Comparison of ENCODE assay signal across 15 cellular contexts in the genomic region with DNA sequence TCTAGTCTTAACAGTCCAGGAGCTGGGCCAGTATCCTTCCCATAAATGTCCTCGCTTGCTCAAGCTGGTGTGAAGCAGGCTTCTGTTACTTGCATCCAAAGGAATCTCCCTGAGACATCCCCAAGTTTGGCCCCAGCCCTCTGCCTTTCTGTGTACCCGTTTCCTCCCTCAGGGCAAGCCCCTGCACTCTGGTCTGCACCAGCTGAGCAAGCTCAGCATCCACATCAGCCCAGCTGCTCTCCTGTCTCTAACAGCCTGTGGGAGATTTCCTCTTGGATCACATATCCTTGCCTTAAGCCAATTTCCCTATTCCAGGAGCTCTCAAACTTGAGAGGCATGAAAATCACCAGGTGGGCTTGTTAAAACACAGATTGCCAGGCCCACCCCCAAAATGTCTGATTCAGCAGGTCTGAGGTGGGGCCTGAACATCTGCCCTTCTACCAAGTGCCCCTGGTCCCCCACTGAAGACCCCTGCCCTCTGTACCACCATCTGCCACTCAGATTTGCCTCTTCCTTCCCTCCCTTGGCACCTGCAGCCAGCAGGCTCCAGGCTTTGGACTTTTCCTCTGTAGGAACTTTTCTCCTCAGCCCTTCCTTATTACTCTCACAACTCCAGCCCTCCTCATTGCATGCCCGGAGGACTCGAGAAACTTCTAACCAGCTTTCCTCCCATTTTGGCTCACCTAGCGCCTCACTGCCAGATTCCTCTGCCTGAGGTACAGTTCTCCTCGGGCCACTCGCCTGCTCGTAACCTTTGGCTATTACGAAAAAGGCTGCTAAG. TPM values are rescaled to one million over a fixed set of nuclear protein-coding genes. Genes with fewer than 3 reads are reported as not detected.
"Had no signal": no experiment of that assay in that cellular context is flagged by ENCODE, and none has a peak within 500 bp of the region (broad histone marks: within the 10 kb centered on the region; RNA-seq: fewer than 3 reads in every experiment).

No MANE protein-coding gene starts in this region.

- DNase-seq: activated CD4-positive, alpha-beta T cell treated with anti-CD3 and anti-CD28 coated beads, Interleukin-2, amount 50 U/mL, for 1 hour; activated CD4-positive, CD25-positive, alpha-beta regulatory T cell; activated effector memory CD4-positive, alpha-beta T cell treated with Interleukin-2 at 50 U/mL for 16 hours; endodermal cell; immature natural killer cell; left cardiac atrium; mammary epithelial cell; nephron progenitor cell; ovary; stimulated activated CD4-positive, alpha-beta T cell treated with anti-CD3 and anti-CD28 coated beads, Interleukin-4, amount 100 ng/mL, for 1 hour; stimulated activated CD8-positive, alpha-beta memory T cell treated with anti-CD3 and anti-CD28 coated beads, Interleukin-4, amount 100 ng/mL, for 48 hours; stimulated activated naive CD8-positive, alpha-beta T cell treated with anti-CD3 and anti-CD28 coated beads, Interleukin-15, Interleukin-2, amounts not matched to agents 100 U/mL and 50 U/mL, for 24 hours had no signal

- FAIRE-seq: urothelium cell line had no signal

- H3K4me3 ChIP-seq: breast epithelium, ovary had no signal

- H3K27me3 ChIP-seq: breast epithelium, ovary had no signal

- H3K36me3 ChIP-seq: breast epithelium, ovary had no signal

- H3K9me3 ChIP-seq: breast epithelium, ovary had no signal

- H3K27ac ChIP-seq: breast epithelium, ovary had no signal

- ATAC-seq: activated naive CD4-positive, alpha-beta T cell treated with anti-CD3 and anti-CD28 coated beads, Interleukin-2, amount 50 U/mL, for 72 hours; left cardiac atrium; stimulated activated naive CD8-positive, alpha-beta T cell treated with anti-CD3 and anti-CD28 coated beads, Interleukin-15, Interleukin-2, amounts not matched to agents 100 U/mL and 50 U/mL, for 24 hours had no signal

- H3K4me1 ChIP-seq: breast epithelium had no signal

RNA-seq across cellular contexts. Expression of a gene that starts 32.0 kb away (rescaled TPM):
- polyA plus RNA-seq: immature natural killer cell had no signal
